Comparison of ENCODE assay signal across 12 cellular contexts in the genomic region with DNA sequence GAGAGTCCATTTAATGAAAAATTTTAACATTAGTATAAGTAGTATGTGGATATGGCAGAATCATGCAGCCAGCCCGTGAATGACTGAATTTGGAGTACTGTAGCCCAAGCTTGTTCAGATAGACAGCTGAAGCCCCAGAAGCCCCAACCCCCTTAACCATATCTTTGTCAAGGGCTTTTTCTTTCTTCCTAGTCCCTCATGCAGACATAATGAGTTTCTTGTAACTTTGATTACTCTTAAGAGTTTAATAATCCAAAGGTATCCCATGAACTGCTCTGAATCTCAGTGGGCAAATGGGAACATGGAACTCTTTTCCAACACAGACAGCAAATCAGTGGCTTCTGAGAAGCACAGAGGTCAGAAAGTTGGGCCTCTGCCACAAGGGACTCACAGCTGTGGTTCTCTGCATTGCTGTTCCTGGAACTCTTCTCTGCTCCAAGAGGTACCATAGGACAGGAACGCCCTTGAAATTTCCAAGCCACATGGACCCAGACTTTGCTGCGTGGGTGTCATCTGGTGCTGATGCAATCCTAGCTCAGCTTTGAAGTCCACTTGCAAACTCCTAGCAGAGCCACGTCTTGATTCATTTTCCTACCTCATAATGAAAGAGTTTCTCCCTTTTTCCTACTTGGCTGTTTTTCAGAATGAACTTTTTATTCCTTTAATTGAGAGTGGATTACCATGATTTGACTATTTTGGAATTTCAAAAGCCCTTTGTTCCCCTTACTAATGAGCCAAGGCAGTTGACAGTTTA. TPM values are rescaled to one million over a fixed set of nuclear protein-coding genes. Genes with fewer than 3 reads are reported as not detected.
DNase-seq lines count a peak whose midpoint lies in the region; ATAC-seq lines count a peak whose summit lies in the region.
"Had no signal": no experiment of that assay in that cellular context is flagged by ENCODE, and none has a peak within 500 bp of the region (broad histone marks: within the 10 kb centered on the region; RNA-seq: fewer than 3 reads in every experiment).

No MANE protein-coding gene starts in this region.

- intact Hi-C loops in Right ventricle myocardium superior (cut with DNase I), result loop anchor here (5.0 kb wide), 1 partner anchor 66 kb away; no protein-coding TSS in a partner anchor

- 26 to 29% methylated on average over 4 of the region's 4 CpGs for WGBS in GM23248 (ENCODE audit: low coverage in 1 of 2, low lambda C conversion rate in 2 of 2, missing lambda C conversion rate in 2 of 2), 2 experiments

- peaks cover 11% of the 10 kb centered on the region for H3F3A ChIP-seq in GM23248 (ENCODE audit: insufficient read depth)

- peaks cover 26% of the 10 kb centered on the region for H3K4me1 Mint-ChIP-seq in activated naive CD8-positive, alpha-beta T cell treated with anti-CD3 and anti-CD28 coated beads for 36 hours

- H3K9me2 ChIP-seq in GM23248 (ENCODE audit: insufficient read depth), result no peaks in the 10 kb centered on the region

- no peaks in the 10 kb centered on the region for H3K9me3 Mint-ChIP-seq in activated naive CD8-positive, alpha-beta T cell treated with anti-CD3 and anti-CD28 coated beads for 36 hours
- H3K9me3 Mint-ChIP-seq: activated naive CD4-positive, alpha-beta T cell treated with anti-CD3 and anti-CD28 coated beads for 36 hours had no signal

- H4K20me1 ChIP-seq in GM23248 (ENCODE audit: insufficient read depth), result no peaks in the 10 kb centered on the region

- no peaks in the 10 kb centered on the region for H3K79me2 ChIP-seq in GM23248 (ENCODE audit: insufficient read depth)

- H3K27ac ChIP-seq in GM23248, result peak overlapping the region; percentile 81

- H3K4me2 ChIP-seq in GM23248 (ENCODE audit: unreplicated experiment) (peak overlapping the region; percentile 45), skeletal muscle satellite cell (ENCODE audit: low read length) (peak overlapping the region; percentile 2)

- H3K36me3 Mint-ChIP-seq in activated naive CD8-positive, alpha-beta T cell treated with anti-CD3 and anti-CD28 coated beads for 36 hours, result peaks cover 20% of the 10 kb centered on the region

- H3K36me3 ChIP-seq in GM23248 (ENCODE audit: low read depth) (no peaks in the 10 kb centered on the region; the same call in 1 of the 2 replicates), skeletal muscle satellite cell (ENCODE audit: insufficient read depth, low read length) (peaks cover 9% of the 10 kb centered on the region)

- H2AFZ ChIP-seq in GM23248, result peak overlapping the region; percentile 53

- H3K4me3 Mint-ChIP-seq in activated naive CD8-positive, alpha-beta T cell treated with anti-CD3 and anti-CD28 coated beads for 36 hours, result no peak overlapping the region
- H3K4me3 Mint-ChIP-seq: activated naive CD4-positive, alpha-beta T cell treated with anti-CD3 and anti-CD28 coated beads for 36 hours had no signal

- no peaks in the 10 kb centered on the region for H3K27me3 Mint-ChIP-seq in activated naive CD8-positive, alpha-beta T cell treated with anti-CD3 and anti-CD28 coated beads for 36 hours

- H3K9me3 ChIP-seq in GM23248 (ENCODE audit: low read depth) (no peaks in the 10 kb centered on the region), skeletal muscle satellite cell (replicated peaks; ENCODE audit: low read length) (no peaks in the 10 kb centered on the region)

- H3K27me3 ChIP-seq in GM23248 (replicated peaks; ENCODE audit: insufficient read depth) (no peaks in the 10 kb centered on the region), skeletal muscle satellite cell (ENCODE audit: control insufficient read depth, insufficient read depth, low read length) (no peaks in the 10 kb centered on the region)

- DNase-seq in GM23248 (peak; percentile 90), Right ventricle myocardium superior (peak; percentile 81), SHP77 treated with DMSO at 0.1 percent for 48 hours (lab: John Stamatoyannopoulos, UW) (no peak), NCI-H1417 treated with DMSO at 0.1 percent for 48 hours (lab: John Stamatoyannopoulos, UW) (no peak), COLO829 (ENCODE audit: low spot score) (no peak)
- DNase-seq in activated naive CD8-positive, alpha-beta T cell treated with anti-CD3 and anti-CD28 coated beads for 36 hours, result peak; percentile 14
- DNase-seq in activated naive CD4-positive, alpha-beta T cell treated with anti-CD3 and anti-CD28 coated beads, Interleukin-2, amount 50 U/mL, for 16 hours, result no peak
- DNase-seq: activated naive CD4-positive, alpha-beta T cell treated with anti-CD3 and anti-CD28 coated beads for 36 hours; DMS79; NCI-H146 had no signal

- peak overlapping the region; percentile 21; the same call in 1 of the 2 replicates for H3K4me3 ChIP-seq in GM23248
- no peak overlapping the region for H3K4me3 ChIP-seq in skeletal muscle satellite cell (ENCODE audit: low read length)
- H3K4me3 ChIP-seq: skin epidermis had no signal

- H3K9ac ChIP-seq in GM23248, result peak overlapping the region; percentile 59
- no peak overlapping the region for H3K9ac ChIP-seq in skeletal muscle satellite cell (ENCODE audit: low read depth, low read length)

- H3K4me1 ChIP-seq in GM23248 (ENCODE audit: insufficient read depth) (peaks cover 25% of the 10 kb centered on the region), skeletal muscle satellite cell (ENCODE audit: control insufficient read depth, insufficient read depth, low read length) (peaks cover 19% of the 10 kb centered on the region)

- peak overlapping the region; percentile 79 for H3K27ac Mint-ChIP-seq in activated naive CD8-positive, alpha-beta T cell treated with anti-CD3 and anti-CD28 coated beads for 36 hours
- H3K27ac Mint-ChIP-seq: activated naive CD4-positive, alpha-beta T cell treated with anti-CD3 and anti-CD28 coated beads for 36 hours had no signal

- in situ Hi-C loops in GM23248 (cut with MboI), result no loop called here

- ATAC-seq in Right ventricle myocardium superior (ENCODE audit: poor library complexity), result peak; percentile 87

RNA-seq across cellular contexts. Expression of a gene that starts 18.1 kb away (rescaled TPM):
- 32.1 and 32.2 TPM in 2 replicates for total RNA-seq in GM23248 (2014; rRNA removed; shearing (Covaris generic))
- 37.6 and 40.9 TPM in 2 replicates for polyA plus RNA-seq in GM23248 (2016; fragmentation: Nextera tagmentation; extraction: Ambion mirVana)
- total RNA-seq in activated naive CD8-positive, alpha-beta T cell treated with anti-CD3 and anti-CD28 coated beads for 36 hours, result 10 to 100 TPM; 22.8 to 25.0 TPM
- 49.8 TPM for total RNA-seq in Right ventricle myocardium superior
- 50.5 and 66.7 TPM in 2 replicates for total RNA-seq in skeletal muscle satellite cell (2012; rRNA removed)

RNA-seq across cellular contexts. Expression of a gene that starts 18.5 kb away (rescaled TPM):
- 34.4 and 35.2 TPM in 2 replicates for total RNA-seq in GM23248 (2014; rRNA removed; shearing (Covaris generic))
- polyA plus RNA-seq in GM23248 (2016; fragmentation: Nextera tagmentation; extraction: Ambion mirVana), result 15.2 and 15.3 TPM in 2 replicates
- 1 to 10 TPM; 7.7 to 8.2 TPM for total RNA-seq in activated naive CD8-positive, alpha-beta T cell treated with anti-CD3 and anti-CD28 coated beads for 36 hours
- total RNA-seq in Right ventricle myocardium superior, result 14.6 TPM
- total RNA-seq in skeletal muscle satellite cell (2012; rRNA removed), result 28.2 and 29.4 TPM in 2 replicates

Comparison
In these comparisons a context has a peak if more than half of its experiments do, and no peak if none do; other contexts are left out.
1. DNase-seq: peak in GM23248 (single experiment), activated naive CD8-positive, alpha-beta T cell treated with anti-CD3 and anti-CD28 coated beads for 36 hours (single experiment) and Right ventricle myocardium superior (single experiment); none in SHP77 treated with DMSO at 0.1 percent for 48 hours (single experiment), NCI-H1417 treated with DMSO at 0.1 percent for 48 hours (single experiment), COLO829 (single experiment) and activated naive CD4-positive, alpha-beta T cell treated with anti-CD3 and anti-CD28 coated beads, Interleukin-2, amount 50 U/mL, for 16 hours (single experiment).